In the genomic region with DNA sequence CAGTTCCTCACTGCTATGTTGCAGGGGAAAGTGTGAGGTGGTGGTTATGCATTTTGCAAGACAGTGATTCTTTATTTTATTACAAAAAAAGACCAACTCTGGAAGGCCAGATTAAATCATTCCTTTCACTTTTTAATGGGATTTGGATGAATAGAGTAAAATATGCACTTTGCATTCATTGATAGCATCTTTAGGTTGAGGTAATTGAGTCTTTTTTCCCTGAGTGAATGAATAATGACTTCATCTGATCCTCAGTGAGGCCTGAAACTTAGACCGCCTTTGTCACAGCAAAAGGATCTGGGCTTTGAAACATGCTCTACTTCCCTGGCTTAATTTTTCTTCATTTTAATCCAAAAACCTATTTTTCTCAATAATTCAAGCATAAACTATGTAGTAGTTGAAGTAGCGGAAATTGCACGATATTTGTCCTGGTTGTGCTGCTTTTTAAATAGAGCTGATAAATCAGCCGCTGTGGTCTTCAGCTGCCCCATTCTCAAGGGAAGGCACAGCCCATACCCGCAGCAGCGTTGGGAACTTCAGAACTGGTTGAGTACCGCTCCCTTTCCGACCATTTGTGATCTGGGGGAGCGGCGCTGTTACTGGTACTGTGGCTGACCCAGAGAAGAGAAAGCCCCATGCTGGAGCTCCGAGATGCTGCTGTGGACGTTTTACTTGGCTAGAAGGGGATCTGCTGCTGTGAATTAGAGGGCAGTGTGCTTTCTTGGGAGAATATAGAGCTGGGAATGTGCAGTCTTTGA, we compare ENCODE assay signal across 18 cellular contexts.
"Had no signal": no experiment of that assay in that cellular context is flagged by ENCODE, and none has a peak within 500 bp of the region (broad histone marks: within the 10 kb centered on the region; RNA-seq: fewer than 3 reads in every experiment).

No MANE protein-coding gene starts in this region.

- H3K9me3 Mint-ChIP-seq: activated naive CD4-positive, alpha-beta T cell treated with anti-CD3 and anti-CD28 coated beads for 36 hours; activated T-helper 17 cell treated with anti-CD3 and anti-CD28 coated beads, Interleukin-2, amount 50 U/mL, for 72 hours; naive B cell had no signal

- H3K4me3 Mint-ChIP-seq: activated naive CD4-positive, alpha-beta T cell treated with anti-CD3 and anti-CD28 coated beads for 36 hours; activated T-helper 17 cell treated with anti-CD3 and anti-CD28 coated beads, Interleukin-2, amount 50 U/mL, for 72 hours; naive B cell had no signal

- DNase-seq: activated CD4-positive, alpha-beta T cell treated with anti-CD3 and anti-CD28 coated beads, Interleukin-2, amount 50 U/mL, for 1 hour; activated CD4-positive, CD25-positive, alpha-beta regulatory T cell; activated naive CD4-positive, alpha-beta T cell treated with anti-CD3 and anti-CD28 coated beads for 36 hours; caudate nucleus; colonic mucosa; foreskin keratinocyte; heart right ventricle; left cardiac atrium; lower lobe of right lung; naive B cell; right cardiac atrium; small intestine; stimulated activated naive CD8-positive, alpha-beta T cell treated with anti-CD3 and anti-CD28 coated beads, Interleukin-15, Interleukin-2, amounts not matched to agents 100 U/mL and 50 U/mL, for 24 hours; SW 1271 had no signal

- H3K27me3 Mint-ChIP-seq: activated T-helper 17 cell treated with anti-CD3 and anti-CD28 coated beads, Interleukin-2, amount 50 U/mL, for 72 hours; naive B cell had no signal

- H3K27ac ChIP-seq: colonic mucosa, foreskin keratinocyte, heart right ventricle, lower lobe of right lung, neutrophil, suprapubic skin, upper lobe of left lung had no signal

- H3K27ac Mint-ChIP-seq: activated naive CD4-positive, alpha-beta T cell treated with anti-CD3 and anti-CD28 coated beads for 36 hours; activated T-helper 17 cell treated with anti-CD3 and anti-CD28 coated beads, Interleukin-2, amount 50 U/mL, for 72 hours had no signal
